Comparison of ENCODE assay signal across 12 cellular contexts in genomic region chr15:85727068-85727467, GRCh38.
DNase-seq lines count a peak whose midpoint lies in the region; ATAC-seq and TF ChIP-seq lines count a peak whose summit lies in the region.
"Had no signal": no experiment of that assay in that cellular context is flagged by ENCODE, and none has a peak within 500 bp of the region (broad histone marks: within the 10 kb centered on the region; RNA-seq: fewer than 3 reads in every experiment).

No MANE protein-coding gene starts in this region.

- no peaks in the 10 kb centered on the region for H3K9me3 Mint-ChIP-seq in activated T-helper 2 cell treated with anti-CD3 and anti-CD28 coated beads, Interferon-gamma antibody, Interleukin-2, Interleukin-4, amounts not matched to agents 10 μg/mL and 5 μg/mL and 100 μg/mL, durations not matched to agents 14 hours and 24 hours and 36 hours
- H3K9me3 Mint-ChIP-seq: activated T-helper 1 cell treated with anti-CD3 and anti-CD28 coated beads, Interleukin-12 subunit alpha, Interleukin-12 subunit beta, Interleukin-2, Interleukin-4 antibody, amounts not matched to agents 30 ng/mL and 10 ng/mL and 1 ng/mL, durations not matched to agents 14 hours and 24 hours and 36 hours had no signal

- POLR2A ChIA-PET in RWPE1 (lab: Yijun Ruan, JAX; ENCODE audit: low non-redundant PET) = no interaction called here

- in situ Hi-C loops in GM13976 (cut with MboI; ENCODE audit: low sequenced_read_pairs, unreplicated experiment) = loop anchor here (5.0 to 10.0 kb wide), 2 partner anchors 58 to 110 kb away; no protein-coding TSS in a partner anchor

- DNase-seq in AG10803 (ENCODE audit: low read depth) (peak; percentile 86), Right ventricle myocardium superior (no peak), psoas muscle (no peak), RWPE1 (ENCODE audit: low spot score) (no peak), GM13976 (ENCODE audit: low spot score) (no peak)
- no peak for DNase-seq in activated T-helper 2 cell treated with anti-CD3 and anti-CD28 coated beads, Interferon-gamma antibody, Interleukin-2, Interleukin-4, amounts not matched to agents 10 μg/mL and 5 μg/mL and 100 μg/mL, durations not matched to agents 14 hours and 24 hours and 36 hours (ENCODE audit: low spot score)
- DNase-seq: BE2C, NCI-H1930, PC-3 had no signal

- peaks cover 90% of the 10 kb centered on the region for H3K36me3 Mint-ChIP-seq in activated T-helper 2 cell treated with anti-CD3 and anti-CD28 coated beads, Interferon-gamma antibody, Interleukin-2, Interleukin-4, amounts not matched to agents 10 μg/mL and 5 μg/mL and 100 μg/mL, durations not matched to agents 14 hours and 24 hours and 36 hours (ENCODE audit: low read depth)

- CTCF ChIA-PET in RWPE1 (lab: Yijun Ruan, JAX) = interaction anchor here (0.6 kb wide), 1 partner anchor 33 kb away, joined by 3 read pairs; no protein-coding TSS in a partner anchor

- TF ChIP-seq CTCF in AG10803 (conservative IDR thresholded peaks at IDR 0.05; ENCODE audit: low read length) (no peak), psoas muscle (IDR thresholded peaks at IDR 0.05) (no peak), RWPE1 (conservative IDR thresholded peaks at IDR 0.05; ENCODE audit: low read depth) (no peak), GM13976 (IDR thresholded peaks at IDR 0.05; ENCODE audit: borderline replicate concordance, control extremely low read depth, extremely low read depth, insufficient read depth, missing control alignments) (no peak)

- peak overlapping the region; percentile 1 for H3K27ac ChIP-seq in psoas muscle
- no peak overlapping the region for H3K27ac ChIP-seq in RWPE1

- peaks cover 44% of the 10 kb centered on the region for H3K4me1 Mint-ChIP-seq in activated T-helper 2 cell treated with anti-CD3 and anti-CD28 coated beads, Interferon-gamma antibody, Interleukin-2, Interleukin-4, amounts not matched to agents 10 μg/mL and 5 μg/mL and 100 μg/mL, durations not matched to agents 14 hours and 24 hours and 36 hours (ENCODE audit: low read depth)

- peaks cover 4% of the 10 kb centered on the region for H3K4me1 ChIP-seq in psoas muscle
- H3K4me1 ChIP-seq: BE2C had no signal

- 58 to 67% (median 66%) methylated on average over 2 of the region's 2 CpGs for WGBS in psoas muscle, 3 donors

- peaks cover 10 to 98% of the 10 kb centered on the region in 2 donors for H3K36me3 ChIP-seq in psoas muscle (ENCODE audit: insufficient read depth in 1 of 2, low read depth in 1 of 2)

- ATAC-seq in Right ventricle myocardium superior (ENCODE audit: poor library complexity) = peak; percentile 28
- peak in 3 of 4 donors; percentile 28 to 34 (median 32) for ATAC-seq in psoas muscle
- no peak for ATAC-seq in GM18517 (IDR thresholded peaks at IDR 0.05; ENCODE audit: unreplicated experiment)
- no peak for ATAC-seq in GM19397 (IDR thresholded peaks at IDR 0.05; ENCODE audit: unreplicated experiment)
- ATAC-seq: PC-3 had no signal

- H3K9me3 ChIP-seq in psoas muscle = no peaks in the 10 kb centered on the region
- H3K9me3 ChIP-seq: BE2C had no signal

- H3K4me3 Mint-ChIP-seq in activated T-helper 2 cell treated with anti-CD3 and anti-CD28 coated beads, Interferon-gamma antibody, Interleukin-2, Interleukin-4, amounts not matched to agents 10 μg/mL and 5 μg/mL and 100 μg/mL, durations not matched to agents 14 hours and 24 hours and 36 hours (ENCODE audit: low read depth) = no peak overlapping the region
- H3K4me3 Mint-ChIP-seq: activated T-helper 1 cell treated with anti-CD3 and anti-CD28 coated beads, Interleukin-12 subunit alpha, Interleukin-12 subunit beta, Interleukin-2, Interleukin-4 antibody, amounts not matched to agents 30 ng/mL and 10 ng/mL and 1 ng/mL, durations not matched to agents 14 hours and 24 hours and 36 hours had no signal

- H3K4me3 ChIP-seq in AG10803 (ENCODE audit: low read length) (no peak overlapping the region), psoas muscle (no peak overlapping the region)

- peak overlapping the region; percentile 28 for H3K27ac Mint-ChIP-seq in activated T-helper 2 cell treated with anti-CD3 and anti-CD28 coated beads, Interferon-gamma antibody, Interleukin-2, Interleukin-4, amounts not matched to agents 10 μg/mL and 5 μg/mL and 100 μg/mL, durations not matched to agents 14 hours and 24 hours and 36 hours

- intact Hi-C loops in activated T-helper 2 cell treated with anti-CD3 and anti-CD28 coated beads, Interferon-gamma antibody, Interleukin-2, Interleukin-4, amounts not matched to agents 10 μg/mL and 5 μg/mL and 100 μg/mL, durations not matched to agents 14 hours and 24 hours and 36 hours (cut with micrococcal nuclease) = no loop called here
- intact Hi-C loops in Right ventricle myocardium superior (cut with DNase I) (no loop called here), psoas muscle (cut with DNase I) (no loop called here)

- H3K27me3 Mint-ChIP-seq in activated T-helper 2 cell treated with anti-CD3 and anti-CD28 coated beads, Interferon-gamma antibody, Interleukin-2, Interleukin-4, amounts not matched to agents 10 μg/mL and 5 μg/mL and 100 μg/mL, durations not matched to agents 14 hours and 24 hours and 36 hours (ENCODE audit: low read depth) = no peaks in the 10 kb centered on the region

- H3K27me3 ChIP-seq in psoas muscle (ENCODE audit: insufficient read depth in 3 of 3, low read length in 2 of 3) = no peaks in the 10 kb centered on the region
- H3K27me3 ChIP-seq: BE2C had no signal

Comparison
In these comparisons a context has a peak if more than half of its experiments do, and no peak if none do; other contexts are left out.
1. ATAC-seq: peak in Right ventricle myocardium superior (single experiment) and psoas muscle (3 of 4); none in GM18517 (single experiment) and GM19397 (single experiment).